Comparison of ENCODE assay signal across 22 cellular contexts in genomic region chr11:128316541-128317206, GRCh38.
DNase-seq lines count a peak whose midpoint lies in the region; ATAC-seq, FAIRE-seq and TF ChIP-seq lines count a peak whose summit lies in the region.
"Had no signal": no experiment of that assay in that cellular context is flagged by ENCODE, and none has a peak within 500 bp of the region (broad histone marks: within the 10 kb centered on the region; RNA-seq: fewer than 3 reads in every experiment).

No MANE protein-coding gene starts in this region.

- peak overlapping the region; percentile 75 for H3K27ac Mint-ChIP-seq in activated CD8-positive, alpha-beta T cell treated with anti-CD3 and anti-CD28 coated beads for 36 hours
- H3K27ac Mint-ChIP-seq in immature natural killer cell, result peak overlapping the region; percentile 76 to 96 (median 90)
- H3K27ac Mint-ChIP-seq: IgD-negative memory B cell, nephron progenitor cell had no signal

- TF ChIP-seq POLR2A in GM12892 (IDR thresholded peaks at IDR 0.05; ENCODE audit: low read depth, low read length), result no peak

- peaks cover 45% of the 10 kb centered on the region for H3K9me3 Mint-ChIP-seq in activated CD8-positive, alpha-beta T cell treated with anti-CD3 and anti-CD28 coated beads for 36 hours
- H3K9me3 Mint-ChIP-seq in immature natural killer cell, result peaks cover 2 to 31% (median 24%) of the 10 kb centered on the region in 6 donors

- CTCF ChIA-PET in activated CD8-positive, alpha-beta T cell treated with anti-CD3 and anti-CD28 coated beads for 36 hours (lab: Charles Lee), result interaction anchor here (0.9 to 5.8 kb wide), 10 partner anchors 9 to 314 kb away, joined by 3 to 43 read pairs (median 4); no protein-coding TSS in a partner anchor

- H3K4me3 Mint-ChIP-seq in activated CD8-positive, alpha-beta T cell treated with anti-CD3 and anti-CD28 coated beads for 36 hours, result no peak overlapping the region
- H3K4me3 Mint-ChIP-seq in immature natural killer cell, result no peak overlapping the region
- H3K4me3 Mint-ChIP-seq: IgD-negative memory B cell, nephron progenitor cell had no signal

- ATAC-seq in activated CD8-positive, alpha-beta T cell treated with anti-CD3 and anti-CD28 coated beads for 36 hours, result no peak
- ATAC-seq in HG03342 (IDR thresholded peaks at IDR 0.05; ENCODE audit: unreplicated experiment), result no peak
- ATAC-seq: HCT116, left cardiac atrium had no signal

- H3K36me3 Mint-ChIP-seq in activated CD8-positive, alpha-beta T cell treated with anti-CD3 and anti-CD28 coated beads for 36 hours (ENCODE audit: low read depth), result peaks cover 66% of the 10 kb centered on the region
- H3K36me3 Mint-ChIP-seq in immature natural killer cell, result peaks cover 15 to 20% (median 18%) of the 10 kb centered on the region in 3 donors

- peak; percentile 21 to 25 for DNase-seq in NOMO-1 (lab: John Stamatoyannopoulos, UW; ENCODE audit: unreplicated experiment in 2 of 2)
- DNase-seq in NOMO-1 treated with dmso at 0.1 percent for 144 hours (lab: John Stamatoyannopoulos, UW; ENCODE audit: unreplicated experiment), result no peak
- DNase-seq in GM12892 (ENCODE audit: insufficient read length), result no peak
- no peak for DNase-seq in activated CD8-positive, alpha-beta T cell treated with anti-CD3 and anti-CD28 coated beads for 36 hours
- no peak for DNase-seq in immature natural killer cell
- no peak for DNase-seq in RPMI8226
- DNase-seq in NCI-H526 (lab: John Stamatoyannopoulos, UW), result no peak
- DNase-seq: 8988T; activated CD4-positive, alpha-beta T cell treated with anti-CD3 and anti-CD28 coated beads, Interleukin-2, amount 50 U/mL, for 48 hours; effector CD8-positive, alpha-beta T cell; esophagus squamous epithelium; left cardiac atrium; NCI-H1694 treated with DMSO at 0.1 percent for 48 hours; NCI-H345; nephron progenitor cell; small intestine; stimulated activated CD4-positive, alpha-beta T cell treated with anti-CD3 and anti-CD28 coated beads, Interleukin-2, amount 100 ng/mL, for 48 hours had no signal

- POLR2A ChIA-PET in activated CD8-positive, alpha-beta T cell treated with anti-CD3 and anti-CD28 coated beads for 36 hours (lab: Charles Lee), result interaction anchor here (0.6 to 5.6 kb wide), 6 partner anchors 9 to 106 kb away, joined by 3 to 57 read pairs (median 4); no protein-coding TSS in a partner anchor

- H3K4me1 Mint-ChIP-seq in activated CD8-positive, alpha-beta T cell treated with anti-CD3 and anti-CD28 coated beads for 36 hours (ENCODE audit: low read depth), result peaks cover 78% of the 10 kb centered on the region
- peaks cover 73 to 91% of the 10 kb centered on the region in 2 donors for H3K4me1 Mint-ChIP-seq in immature natural killer cell

- H3K27me3 Mint-ChIP-seq in activated CD8-positive, alpha-beta T cell treated with anti-CD3 and anti-CD28 coated beads for 36 hours, result no peaks in the 10 kb centered on the region
- H3K27me3 Mint-ChIP-seq in immature natural killer cell (ENCODE audit: low read depth in 3 of 3), result peaks cover 4 to 8% (median 5%) of the 10 kb centered on the region in 3 donors
- H3K27me3 Mint-ChIP-seq: IgD-negative memory B cell had no signal

- peak; percentile 93 for FAIRE-seq in GM12892 (lab: Jason Lieb, UNC)
- FAIRE-seq: astrocyte, G401.6, small intestine had no signal

- intact Hi-C loops in activated CD8-positive, alpha-beta T cell treated with anti-CD3 and anti-CD28 coated beads for 36 hours (cut with micrococcal nuclease), result no loop called here

- TF ChIP-seq CTCF in activated CD8-positive, alpha-beta T cell treated with anti-CD3 and anti-CD28 coated beads for 36 hours (IDR thresholded peaks at IDR 0.05), result no peak

Comparison
In these comparisons a context has a peak if more than half of its experiments do, and no peak if none do; other contexts are left out.
1. DNase-seq: peak in NOMO-1 (2 of 2); none in NOMO-1 treated with dmso at 0.1 percent for 144 hours (single experiment), GM12892 (single experiment), activated CD8-positive, alpha-beta T cell treated with anti-CD3 and anti-CD28 coated beads for 36 hours (single experiment), immature natural killer cell (0 of 3), RPMI8226 (single experiment) and NCI-H526 (0 of 2).